Comparison of ENCODE assay signal across 1 cellular context in the genomic region with DNA sequence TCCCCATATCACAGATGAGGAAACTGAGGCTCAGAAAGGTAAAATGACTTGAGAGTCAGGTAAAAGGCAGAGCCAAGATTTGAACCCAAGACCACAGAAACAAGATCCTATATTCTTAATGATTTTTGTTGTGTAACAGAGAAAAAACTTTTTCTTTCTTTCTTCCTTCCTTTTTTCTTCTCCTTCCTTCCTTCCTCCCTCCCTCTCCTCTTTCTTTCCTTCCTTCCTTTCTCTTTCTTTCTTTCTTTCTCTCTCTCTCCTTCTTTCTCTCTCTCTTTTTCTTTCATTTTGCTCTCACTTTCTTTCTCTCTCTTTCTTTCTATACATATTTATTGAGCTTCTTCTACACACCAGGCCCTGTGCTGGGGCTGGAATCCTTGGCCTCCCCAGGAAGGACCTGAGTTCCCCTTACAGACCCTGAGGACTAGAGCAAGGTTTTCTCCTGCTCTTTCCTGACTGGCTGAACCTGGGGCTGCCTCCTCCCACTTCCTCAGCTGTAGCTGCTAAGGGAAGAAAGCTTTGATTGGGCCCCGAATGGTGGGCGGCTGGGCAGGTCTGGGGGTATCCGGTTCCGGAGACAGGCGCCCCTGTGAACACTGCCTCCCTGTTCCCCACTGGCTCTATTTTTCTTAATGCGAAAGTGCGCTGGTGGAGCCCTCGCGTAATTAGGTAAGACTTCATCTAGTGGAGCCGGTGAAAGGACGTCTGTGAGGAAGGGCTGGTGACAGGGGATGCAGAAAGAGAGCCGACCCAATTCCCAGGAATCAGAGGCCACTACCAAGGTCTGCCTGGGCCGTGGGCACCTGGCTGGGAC.
TF ChIP-seq lines count a peak whose summit lies in the region.

No MANE protein-coding gene starts in this region.

TF ChIP-seq in HepG2, 621 proteins besides CTCF, POLR2A, EP300 and RAD21:
- no peak for TF ChIP-seq ZNF788 (CRISPR knock-in tag; IDR thresholded peaks at IDR 0.05; ENCODE audit: borderline replicate concordance)
- TF ChIP-seq, protein P1, sequence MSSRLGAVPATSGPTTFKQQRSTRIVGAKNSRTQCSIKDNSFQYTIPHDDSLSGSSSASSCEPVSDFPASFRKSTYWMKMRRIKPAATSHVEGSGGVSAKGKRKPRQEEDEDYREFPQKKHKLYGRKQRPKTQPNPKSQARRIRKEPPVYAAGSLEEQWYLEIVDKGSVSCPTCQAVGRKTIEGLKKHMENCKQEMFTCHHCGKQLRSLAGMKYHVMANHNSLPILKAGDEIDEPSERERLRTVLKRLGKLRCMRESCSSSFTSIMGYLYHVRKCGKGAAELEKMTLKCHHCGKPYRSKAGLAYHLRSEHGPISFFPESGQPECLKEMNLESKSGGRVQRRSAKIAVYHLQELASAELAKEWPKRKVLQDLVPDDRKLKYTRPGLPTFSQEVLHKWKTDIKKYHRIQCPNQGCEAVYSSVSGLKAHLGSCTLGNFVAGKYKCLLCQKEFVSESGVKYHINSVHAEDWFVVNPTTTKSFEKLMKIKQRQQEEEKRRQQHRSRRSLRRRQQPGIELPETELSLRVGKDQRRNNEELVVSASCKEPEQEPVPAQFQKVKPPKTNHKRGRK (CRISPR knock-in tag; IDR thresholded peaks at IDR 0.05): peak; percentile 61; the same call in 1 of the 2 replicates
